32 cellular contexts compared by ENCODE assay signal in the genomic region with DNA sequence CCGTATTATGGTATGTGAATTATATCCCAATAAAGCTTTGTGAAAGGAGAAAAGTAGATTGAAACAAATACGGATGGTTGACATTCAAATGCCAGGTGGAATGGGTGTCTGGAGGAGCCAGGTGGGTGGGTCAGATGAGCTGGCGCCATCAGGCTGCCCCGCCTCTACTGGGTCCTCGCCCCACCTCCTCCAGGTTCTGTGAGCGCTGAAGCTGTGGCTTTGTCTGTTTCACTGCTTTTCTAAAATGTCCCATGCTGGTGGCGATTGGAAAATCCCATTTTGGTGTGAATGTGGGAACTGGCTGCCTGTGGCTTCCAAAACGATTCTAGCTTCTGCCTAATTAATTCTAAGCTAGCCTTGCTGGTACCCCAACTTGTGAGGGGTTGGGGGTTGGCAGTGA.
"Had no signal": no experiment of that assay in that cellular context is flagged by ENCODE, and none has a peak within 500 bp of the region (broad histone marks: within the 10 kb centered on the region; RNA-seq: fewer than 3 reads in every experiment).

No MANE protein-coding gene starts in this region.

- H3K79me2 ChIP-seq: parathyroid adenoma had no signal

- H3K4me3 ChIP-seq: adrenal gland, body of pancreas, colonic mucosa, dorsolateral prefrontal cortex, gastrocnemius medialis, testis, transverse colon, uterus had no signal

- H3K4me3 Mint-ChIP-seq: activated CD4-positive, alpha-beta memory T cell treated with anti-CD3 and anti-CD28 coated beads for 36 hours; activated CD4-positive, alpha-beta T cell treated with anti-CD3 and anti-CD28 coated beads, Interleukin-2, amount 10 ng/mL, durations not matched to agents 24 days and 14 days; activated naive CD4-positive, alpha-beta T cell treated with anti-CD3 and anti-CD28 coated beads for 36 hours; activated naive CD8-positive, alpha-beta T cell treated with anti-CD3 and anti-CD28 coated beads for 36 hours; activated T-helper 1 cell treated with anti-CD3 and anti-CD28 coated beads, Interleukin-12 subunit alpha, Interleukin-12 subunit beta, Interleukin-2, Interleukin-4 antibody, amounts not matched to agents 30 ng/mL and 10 ng/mL and 1 ng/mL, durations not matched to agents 14 hours and 24 hours and 36 hours; naive thymus-derived CD8-positive, alpha-beta T cell; neural crest cell had no signal

- H3K27me3 ChIP-seq: adrenal gland, body of pancreas, colonic mucosa, dorsolateral prefrontal cortex, gastrocnemius medialis, testis, transverse colon, uterus had no signal

- H3K36me3 ChIP-seq: adrenal gland, colonic mucosa, gastrocnemius medialis, transverse colon, uterus had no signal

- H3K27ac Mint-ChIP-seq: activated CD4-positive, alpha-beta memory T cell treated with anti-CD3 and anti-CD28 coated beads for 36 hours; activated CD4-positive, alpha-beta T cell treated with anti-CD3 and anti-CD28 coated beads, Interleukin-2, amount 10 ng/mL, durations not matched to agents 24 days and 14 days; activated naive CD4-positive, alpha-beta T cell treated with anti-CD3 and anti-CD28 coated beads for 36 hours; activated naive CD8-positive, alpha-beta T cell treated with anti-CD3 and anti-CD28 coated beads for 36 hours; activated T-helper 1 cell treated with anti-CD3 and anti-CD28 coated beads, Interleukin-12 subunit alpha, Interleukin-12 subunit beta, Interleukin-2, Interleukin-4 antibody, amounts not matched to agents 30 ng/mL and 10 ng/mL and 1 ng/mL, durations not matched to agents 14 hours and 24 hours and 36 hours had no signal

- H3K4me1 ChIP-seq: uterus had no signal

- DNase-seq: activated CD4-positive, alpha-beta memory T cell treated with anti-CD3 and anti-CD28 coated beads for 36 hours; activated CD4-positive, alpha-beta T cell treated with anti-CD3 and anti-CD28 coated beads, Interleukin-2, amount 10 ng/mL, durations not matched to agents 24 days and 14 days; activated CD4-positive, CD25-positive, alpha-beta regulatory T cell treated with anti-CD3 and anti-CD28 coated beads, Interleukin-2, amount 50 U/mL, for 72 hours; activated CD8-positive, alpha-beta memory T cell treated with anti-CD3 and anti-CD28 coated beads, Interleukin-2, amount 50 U/mL, for 4 hours; activated effector memory CD4-positive, alpha-beta T cell treated with anti-CD3 and anti-CD28 coated beads, Interleukin-2, amount 50 U/mL, for 16 hours; activated naive CD4-positive, alpha-beta T cell treated with anti-CD3 and anti-CD28 coated beads for 36 hours; activated naive CD8-positive, alpha-beta T cell treated with anti-CD3 and anti-CD28 coated beads for 36 hours; activated T-cell treated with anti-CD3 and anti-CD28 coated beads, Interleukin-2, amount 50 U/mL, for 1 hour; adrenal gland; aorta; body of pancreas; colonic mucosa; dorsolateral prefrontal cortex; effector memory CD4-positive, alpha-beta T cell; erythroblast; gastrocnemius medialis; glutamatergic neuron; left cardiac atrium; midbrain; occipital lobe; right cardiac atrium; stimulated activated naive CD4-positive, alpha-beta T cell treated with Interleukin-2 at 50 U/mL for 16 hours; T-helper 9 cell; testis; transverse colon; uterus had no signal

- H3K27me3 Mint-ChIP-seq: activated CD4-positive, alpha-beta memory T cell treated with anti-CD3 and anti-CD28 coated beads for 36 hours; activated CD4-positive, alpha-beta T cell treated with anti-CD3 and anti-CD28 coated beads, Interleukin-2, amount 10 ng/mL, durations not matched to agents 24 days and 14 days; activated naive CD8-positive, alpha-beta T cell treated with anti-CD3 and anti-CD28 coated beads for 36 hours; memory B cell; naive thymus-derived CD8-positive, alpha-beta T cell had no signal

- H2AFZ ChIP-seq: parathyroid adenoma had no signal

- H3K9me3 Mint-ChIP-seq: activated CD4-positive, alpha-beta memory T cell treated with anti-CD3 and anti-CD28 coated beads for 36 hours; activated CD4-positive, alpha-beta T cell treated with anti-CD3 and anti-CD28 coated beads, Interleukin-2, amount 10 ng/mL, durations not matched to agents 24 days and 14 days; activated naive CD4-positive, alpha-beta T cell treated with anti-CD3 and anti-CD28 coated beads for 36 hours; activated naive CD8-positive, alpha-beta T cell treated with anti-CD3 and anti-CD28 coated beads for 36 hours; activated T-helper 1 cell treated with anti-CD3 and anti-CD28 coated beads, Interleukin-12 subunit alpha, Interleukin-12 subunit beta, Interleukin-2, Interleukin-4 antibody, amounts not matched to agents 30 ng/mL and 10 ng/mL and 1 ng/mL, durations not matched to agents 14 hours and 24 hours and 36 hours; memory B cell; neural crest cell had no signal

- ATAC-seq: body of pancreas; gastrocnemius medialis; left cardiac atrium; naive thymus-derived CD8-positive, alpha-beta T cell; right cardiac atrium had no signal

- H3K9me3 ChIP-seq: adrenal gland, body of pancreas, colonic mucosa, gastrocnemius medialis, testis, transverse colon, uterus had no signal

- H3K27ac ChIP-seq: adrenal gland, body of pancreas, colonic mucosa, dorsolateral prefrontal cortex, gastrocnemius medialis, parathyroid adenoma, testis, transverse colon, uterus, VCaP had no signal
